ENCODE assay signal across 15 cellular contexts in the genomic region with DNA sequence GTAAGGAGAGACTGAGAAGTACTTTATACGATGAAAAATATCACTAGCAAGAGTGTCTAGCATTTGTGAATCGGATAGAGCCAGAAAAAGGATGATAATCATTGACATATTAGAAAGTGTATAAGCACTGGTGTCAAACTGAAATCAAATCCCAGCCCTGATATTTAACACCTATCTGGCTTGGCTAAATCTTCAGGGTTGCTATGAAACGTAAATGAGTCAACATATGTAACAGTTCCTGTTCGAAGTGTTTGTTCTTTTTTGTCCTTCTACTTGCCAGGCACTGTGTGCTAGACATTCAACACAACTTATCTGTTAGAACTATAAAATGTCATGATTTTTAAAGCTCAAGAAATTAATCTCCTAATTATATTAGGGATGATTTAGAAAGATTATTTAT. TPM values are rescaled to one million over a fixed set of nuclear protein-coding genes. Genes with fewer than 3 reads are reported as not detected.
DNase-seq lines count a peak whose midpoint lies in the region; ATAC-seq, FAIRE-seq and TF ChIP-seq lines count a peak whose summit lies in the region.
"Had no signal": no experiment of that assay in that cellular context is flagged by ENCODE, and none has a peak within 500 bp of the region (broad histone marks: within the 10 kb centered on the region; RNA-seq: fewer than 3 reads in every experiment).

No MANE protein-coding gene starts in this region.

- H3K27ac ChIP-seq in pancreas, result no peak overlapping the region
- H3K27ac ChIP-seq: upper lobe of left lung had no signal

- H3K36me3 Mint-ChIP-seq in activated T-cell treated with anti-CD3 and anti-CD28 coated beads, Interleukin-2, amount 50 U/mL, for 72 hours (ENCODE audit: insufficient read depth in 2 of 2), result peaks cover 4 to 34% of the 10 kb centered on the region in 2 donors
- H3K36me3 Mint-ChIP-seq in activated T-cell treated with anti-CD3 and anti-CD28 coated beads, Interleukin-2, amount 50 U/mL, for 4 hours (ENCODE audit: insufficient read depth), result peaks cover 33% of the 10 kb centered on the region
- H3K36me3 Mint-ChIP-seq in progenitor cell of endocrine pancreas (ENCODE audit: insufficient read depth), result peaks cover 17% of the 10 kb centered on the region

- no peaks in the 10 kb centered on the region for H3K4me1 Mint-ChIP-seq in activated T-cell treated with anti-CD3 and anti-CD28 coated beads, Interleukin-2, amount 50 U/mL, for 72 hours (ENCODE audit: low read depth)
- H3K4me1 Mint-ChIP-seq in activated T-cell treated with anti-CD3 and anti-CD28 coated beads, Interleukin-2, amount 50 U/mL, for 4 hours (ENCODE audit: low read depth), result no peaks in the 10 kb centered on the region
- H3K4me1 Mint-ChIP-seq in progenitor cell of endocrine pancreas (ENCODE audit: low read depth), result peaks cover 8% of the 10 kb centered on the region
- H3K4me1 Mint-ChIP-seq: activated naive CD8-positive, alpha-beta T cell treated with anti-CD3 and anti-CD28 coated beads, Interleukin-2, amount 10 ng/mL, durations not matched to agents 7 days and 5 days had no signal

- H3K4me1 ChIP-seq in pancreas, result peaks cover 0 to 10% (median 0%) of the 10 kb centered on the region in 3 donors

- H3K27me3 ChIP-seq in pancreas, result no peaks in the 10 kb centered on the region
- H3K27me3 ChIP-seq: upper lobe of left lung had no signal

- H3K27me3 Mint-ChIP-seq in activated T-cell treated with anti-CD3 and anti-CD28 coated beads, Interleukin-2, amount 50 U/mL, for 72 hours (ENCODE audit: low read depth), result no peaks in the 10 kb centered on the region
- H3K27me3 Mint-ChIP-seq in activated T-cell treated with anti-CD3 and anti-CD28 coated beads, Interleukin-2, amount 50 U/mL, for 4 hours (ENCODE audit: low read depth), result no peaks in the 10 kb centered on the region
- no peaks in the 10 kb centered on the region for H3K27me3 Mint-ChIP-seq in progenitor cell of endocrine pancreas
- H3K27me3 Mint-ChIP-seq: activated naive CD8-positive, alpha-beta T cell treated with anti-CD3 and anti-CD28 coated beads, Interleukin-2, amount 10 ng/mL, durations not matched to agents 7 days and 5 days had no signal

- H3K36me3 ChIP-seq in pancreas, result peaks cover 0 to 58% (median 14%) of the 10 kb centered on the region in 3 donors

- intact Hi-C loops in pancreas (cut with DNase I), result no loop called here

- no peak for TF ChIP-seq CTCF in epithelial cell of esophagus (IDR thresholded peaks at IDR 0.05; ENCODE audit: insufficient read depth, low read depth, low read length, missing control alignments)
- no peak for TF ChIP-seq CTCF in pancreas (IDR thresholded peaks at IDR 0.05)
- TF ChIP-seq CTCF in progenitor cell of endocrine pancreas (IDR thresholded peaks at IDR 0.05; ENCODE audit: unreplicated experiment), result no peak

- H3K9me3 ChIP-seq in pancreas, result no peaks in the 10 kb centered on the region
- H3K9me3 ChIP-seq: upper lobe of left lung had no signal

- no peak overlapping the region for H3K4me3 Mint-ChIP-seq in activated T-cell treated with anti-CD3 and anti-CD28 coated beads, Interleukin-2, amount 50 U/mL, for 72 hours
- H3K4me3 Mint-ChIP-seq in activated T-cell treated with anti-CD3 and anti-CD28 coated beads, Interleukin-2, amount 50 U/mL, for 4 hours, result no peak overlapping the region
- H3K4me3 Mint-ChIP-seq in progenitor cell of endocrine pancreas (ENCODE audit: low read depth), result no peak overlapping the region
- H3K4me3 Mint-ChIP-seq: activated CD8-positive, alpha-beta T cell treated with anti-CD3 and anti-CD28 coated beads, Interleukin-2, amount 10 ng/mL, durations not matched to agents 7 days and 5 days; activated naive CD8-positive, alpha-beta T cell treated with anti-CD3 and anti-CD28 coated beads, Interleukin-2, amount 10 ng/mL, durations not matched to agents 7 days and 5 days had no signal

- no peak for ATAC-seq in activated T-cell treated with anti-CD3 and anti-CD28 coated beads, Interleukin-2, amount 50 U/mL, for 72 hours (replicated peaks in 1 of 2)
- no peak for ATAC-seq in activated T-cell treated with anti-CD3 and anti-CD28 coated beads, Interleukin-2, amount 50 U/mL, for 4 hours
- ATAC-seq in pancreas, result peak; percentile 91 to 98 (median 93)
- ATAC-seq: activated CD8-positive, alpha-beta T cell treated with anti-CD3 and anti-CD28 coated beads, Interleukin-2, amount 10 ng/mL, durations not matched to agents 7 days and 5 days had no signal

- no peaks in the 10 kb centered on the region for H3K9me3 Mint-ChIP-seq in activated T-cell treated with anti-CD3 and anti-CD28 coated beads, Interleukin-2, amount 50 U/mL, for 72 hours
- no peaks in the 10 kb centered on the region for H3K9me3 Mint-ChIP-seq in activated T-cell treated with anti-CD3 and anti-CD28 coated beads, Interleukin-2, amount 50 U/mL, for 4 hours
- no peaks in the 10 kb centered on the region for H3K9me3 Mint-ChIP-seq in progenitor cell of endocrine pancreas (ENCODE audit: low read depth)
- H3K9me3 Mint-ChIP-seq: activated naive CD8-positive, alpha-beta T cell treated with anti-CD3 and anti-CD28 coated beads, Interleukin-2, amount 10 ng/mL, durations not matched to agents 7 days and 5 days had no signal

- H3K4me3 ChIP-seq in epithelial cell of esophagus (ENCODE audit: low read length) (no peak overlapping the region), pancreas (no peak overlapping the region)
- H3K4me3 ChIP-seq: upper lobe of left lung had no signal

- WGBS in pancreas, 2 donors, result 35 to 39% methylated on average over 4 of the region's 4 CpGs

- DNase-seq in activated T-cell treated with anti-CD3 and anti-CD28 coated beads, Interleukin-2, amount 50 U/mL, for 72 hours, result no peak
- DNase-seq in activated T-cell treated with anti-CD3 and anti-CD28 coated beads, Interleukin-2, amount 50 U/mL, for 4 hours, result no peak
- DNase-seq in NCI-H69 (lab: John Stamatoyannopoulos, UW) (peak; percentile 30), epithelial cell of esophagus (ENCODE audit: low read depth) (peak; percentile 68), pancreas (no peak), progenitor cell of endocrine pancreas (ENCODE audit: low spot score, unreplicated experiment) (no peak), HK-2 (ENCODE audit: unreplicated experiment) (no peak)
- DNase-seq in activated T-cell treated with anti-CD3 and anti-CD28 coated beads, Interleukin-2, amount 50 U/mL, for 48 hours, result no peak
- DNase-seq: activated CD8-positive, alpha-beta T cell treated with anti-CD3 and anti-CD28 coated beads, Interleukin-2, amount 10 ng/mL, durations not matched to agents 7 days and 5 days; activated naive CD8-positive, alpha-beta T cell treated with anti-CD3 and anti-CD28 coated beads, Interleukin-2, amount 10 ng/mL, durations not matched to agents 7 days and 5 days; DMS79 treated with DMSO at 0.1 percent for 48 hours; effector memory CD4-positive, alpha-beta T cell; stimulated activated CD4-positive, alpha-beta T cell treated with anti-CD3 and anti-CD28 coated beads, Interleukin-12 subunit alpha, Interleukin-12 subunit beta, amount 100 ng/mL, for 4 hours; upper lobe of left lung had no signal

- H3K27ac Mint-ChIP-seq in activated T-cell treated with anti-CD3 and anti-CD28 coated beads, Interleukin-2, amount 50 U/mL, for 72 hours, result peak overlapping the region; percentile 42
- no peak overlapping the region for H3K27ac Mint-ChIP-seq in progenitor cell of endocrine pancreas
- H3K27ac Mint-ChIP-seq: activated CD8-positive, alpha-beta T cell treated with anti-CD3 and anti-CD28 coated beads, Interleukin-2, amount 10 ng/mL, durations not matched to agents 7 days and 5 days; activated naive CD8-positive, alpha-beta T cell treated with anti-CD3 and anti-CD28 coated beads, Interleukin-2, amount 10 ng/mL, durations not matched to agents 7 days and 5 days had no signal

- FAIRE-seq in pancreas (lab: Jason Lieb, UNC), result peak; percentile 43

RNA-seq across cellular contexts. Expression of a gene that starts 40.8 kb away (rescaled TPM):
- total RNA-seq in activated T-cell treated with anti-CD3 and anti-CD28 coated beads, Interleukin-2, amount 50 U/mL, for 72 hours, result not detected
- total RNA-seq in activated T-cell treated with anti-CD3 and anti-CD28 coated beads, Interleukin-2, amount 50 U/mL, for 4 hours, result not detected
- total RNA-seq in pancreas (not detected), progenitor cell of endocrine pancreas (not detected in 2 replicates)
- polyA plus RNA-seq in pancreas, result not detected
- total RNA-seq: activated CD8-positive, alpha-beta T cell treated with anti-CD3 and anti-CD28 coated beads, Interleukin-2, amount 10 ng/mL, durations not matched to agents 7 days and 5 days; activated naive CD8-positive, alpha-beta T cell treated with anti-CD3 and anti-CD28 coated beads, Interleukin-2, amount 10 ng/mL, durations not matched to agents 7 days and 5 days; T-helper 2 cell treated with Interferon-gamma antibody and Interleukin-4, amounts not matched to agents 100 ng/mL and 5 ng/mL, for 36 hours; upper lobe of left lung had no signal

Comparison
In these comparisons a context has a peak if more than half of its experiments do, and no peak if none do; other contexts are left out.
1. ATAC-seq: peak in pancreas (4 of 4); none in activated T-cell treated with anti-CD3 and anti-CD28 coated beads, Interleukin-2, amount 50 U/mL, for 72 hours (0 of 2) and activated T-cell treated with anti-CD3 and anti-CD28 coated beads, Interleukin-2, amount 50 U/mL, for 4 hours (0 of 2).
2. DNase-seq: peak in NCI-H69 (single experiment) and epithelial cell of esophagus (single experiment); none in activated T-cell treated with anti-CD3 and anti-CD28 coated beads, Interleukin-2, amount 50 U/mL, for 72 hours (0 of 2), activated T-cell treated with anti-CD3 and anti-CD28 coated beads, Interleukin-2, amount 50 U/mL, for 4 hours (single experiment), pancreas (0 of 6), progenitor cell of endocrine pancreas (single experiment), HK-2 (single experiment) and activated T-cell treated with anti-CD3 and anti-CD28 coated beads, Interleukin-2, amount 50 U/mL, for 48 hours (0 of 2).